ENCODE assay signal across 37 cellular contexts in genomic region chr15:90787881-90788280, GRCh38.
DNase-seq lines count a peak whose midpoint lies in the region; ATAC-seq and TF ChIP-seq lines count a peak whose summit lies in the region.
"Had no signal": no experiment of that assay in that cellular context is flagged by ENCODE, and none has a peak within 500 bp of the region (broad histone marks: within the 10 kb centered on the region; RNA-seq: fewer than 3 reads in every experiment).

No MANE protein-coding gene starts in this region.

- H3K9me3 ChIP-seq in DOHH2 (ENCODE audit: control insufficient read depth, insufficient read depth, low read length) (no peaks in the 10 kb centered on the region), OCI-LY7 (ENCODE audit: low read length) (no peaks in the 10 kb centered on the region), endodermal cell (ENCODE audit: control insufficient read depth, low read length) (no peaks in the 10 kb centered on the region), colonic mucosa (no peaks in the 10 kb centered on the region)
- H3K9me3 ChIP-seq: ascending aorta, BE2C, MG63, mucosa of descending colon, thyroid gland, vagina had no signal

- POLR2A ChIA-PET in OCI-LY7 (lab: Charles Lee): interaction anchor here (0.6 to 2.3 kb wide), 7 partner anchors 20 to 120 kb away, joined by 3 to 7 read pairs (median 4); no protein-coding TSS in a partner anchor

- intact Hi-C loops in OCI-LY7 (cut with micrococcal nuclease; ENCODE audit: unreplicated experiment) (loop anchor here (2.0 to 5.0 kb wide), 3 partner anchors 65 to 143 kb away; no protein-coding TSS in a partner anchor), posterior vena cava (cut with DNase I) (no loop called here), colonic mucosa (cut with DNase I) (no loop called here)

- CTCF ChIA-PET in OCI-LY7 (lab: Charles Lee; ENCODE audit: unreplicated experiment): no interaction called here

- H3K4me1 ChIP-seq in DOHH2 (ENCODE audit: control insufficient read depth, low read length) (peaks cover 24% of the 10 kb centered on the region), OCI-LY7 (ENCODE audit: insufficient read depth, low read length, poor library complexity, severe bottlenecking) (peaks cover 54% of the 10 kb centered on the region), endodermal cell (ENCODE audit: control insufficient read depth, insufficient read depth, low read length) (peaks cover 4% of the 10 kb centered on the region), colonic mucosa (no peaks in the 10 kb centered on the region)
- H3K4me1 ChIP-seq: ascending aorta, BE2C, vagina had no signal

- no peaks in the 10 kb centered on the region for H3K9me3 Mint-ChIP-seq in endodermal cell
- H3K9me3 Mint-ChIP-seq: activated naive CD8-positive, alpha-beta T cell treated with anti-CD3 and anti-CD28 coated beads, Interleukin-2, amount 10 ng/mL, durations not matched to agents 7 days and 5 days; CD8-positive, alpha-beta T cell; central memory CD8-positive, alpha-beta T cell; dendritic cell treated with granulocyte-macrophage colony-stimulating factor and Interleukin-4, amounts not matched to agents 40 ng/mL and 50 ng/mL, for 4 days; immature natural killer cell; natural killer cell; stimulated activated naive CD8-positive, alpha-beta T cell treated with anti-CD3 and anti-CD28 coated beads, Interleukin-15, Interleukin-2, amounts not matched to agents 100 ng/mL and 50 ng/mL, for 24 hours had no signal

- no peak overlapping the region for H2AFZ ChIP-seq in OCI-LY7 (ENCODE audit: low read length)

- no TSS peak for BruUV-seq in OCI-LY7 (replicated peaks; lab: Mats Ljungman, UMichigan)

- H3K36me3 ChIP-seq in DOHH2 (ENCODE audit: control insufficient read depth, low read length) (peaks cover 78% of the 10 kb centered on the region), OCI-LY7 (ENCODE audit: insufficient read depth, low read length) (peaks cover 82% of the 10 kb centered on the region), endodermal cell (ENCODE audit: control insufficient read depth, insufficient read depth, low read length) (peaks cover 37% of the 10 kb centered on the region), colonic mucosa (no peaks in the 10 kb centered on the region)
- H3K36me3 ChIP-seq: ascending aorta, thyroid gland, vagina had no signal

- H3K36me3 Mint-ChIP-seq in endodermal cell (ENCODE audit: low read depth): peaks cover 35% of the 10 kb centered on the region

- ATAC-seq in GM21360 (IDR thresholded peaks at IDR 0.05; ENCODE audit: unreplicated experiment) (no peak), GM19351 (IDR thresholded peaks at IDR 0.05; ENCODE audit: unreplicated experiment) (no peak)
- ATAC-seq: CD8-positive, alpha-beta T cell; GM12878; mucosa of descending colon; natural killer cell; PC-3 had no signal

- WGBS in endodermal cell (ENCODE audit: insufficient coverage in 1 of 2, insufficient read length in 1 of 2), 2 experiments: 100% methylated on average over 2 of the region's 3 CpGs; no CpG with 5 or more reads in 1 of the 2 experiments

- H3K27me3 Mint-ChIP-seq in endodermal cell (ENCODE audit: insufficient read depth): no peaks in the 10 kb centered on the region
- H3K27me3 Mint-ChIP-seq: activated naive CD8-positive, alpha-beta T cell treated with anti-CD3 and anti-CD28 coated beads, Interleukin-2, amount 10 ng/mL, durations not matched to agents 7 days and 5 days; central memory CD8-positive, alpha-beta T cell; dendritic cell treated with granulocyte-macrophage colony-stimulating factor and Interleukin-4, amounts not matched to agents 40 ng/mL and 50 ng/mL, for 4 days; stimulated activated naive CD8-positive, alpha-beta T cell treated with anti-CD3 and anti-CD28 coated beads, Interleukin-15, Interleukin-2, amounts not matched to agents 100 ng/mL and 50 ng/mL, for 24 hours had no signal

- TF ChIP-seq CTCF in DOHH2 (IDR thresholded peaks at IDR 0.05; ENCODE audit: low read depth, low read length, poor library complexity, severe bottlenecking) (no peak), OCI-LY7 (conservative IDR thresholded peaks at IDR 0.05; ENCODE audit: low read length) (no peak), endodermal cell (conservative IDR thresholded peaks at IDR 0.05) (no peak), colonic mucosa (IDR thresholded peaks at IDR 0.05) (no peak)

- H3F3A ChIP-seq in DOHH2 (ENCODE audit: control insufficient read depth, insufficient read depth): peaks cover 22% of the 10 kb centered on the region

- H3K9ac ChIP-seq in endodermal cell (ENCODE audit: extremely low read depth, low read length, poor library complexity, severe bottlenecking) (peak overlapping the region; percentile 25), colonic mucosa (ENCODE audit: low read depth in 2 of 2, low read length in 2 of 2) (no peak overlapping the region)
- H3K9ac ChIP-seq: KMS-11 had no signal

- no peak overlapping the region for H3K4me3 ChIP-seq in DOHH2 (ENCODE audit: low read length)
- no peak overlapping the region for H3K4me3 ChIP-seq in OCI-LY7 (ENCODE audit: low read depth, low read length, poor library complexity, severe bottlenecking)
- no peak overlapping the region for H3K4me3 ChIP-seq in endodermal cell (ENCODE audit: low read length)
- no peak overlapping the region for H3K4me3 ChIP-seq in colonic mucosa
- H3K4me3 ChIP-seq: ascending aorta, GM12878, MG63, mucosa of descending colon, skin epidermis, thyroid gland, vagina had no signal

- H3K4me3 Mint-ChIP-seq in endodermal cell: no peak overlapping the region
- H3K4me3 Mint-ChIP-seq: activated naive CD8-positive, alpha-beta T cell treated with anti-CD3 and anti-CD28 coated beads, Interleukin-2, amount 10 ng/mL, durations not matched to agents 7 days and 5 days; CD8-positive, alpha-beta T cell; central memory CD8-positive, alpha-beta T cell; dendritic cell treated with granulocyte-macrophage colony-stimulating factor and Interleukin-4, amounts not matched to agents 40 ng/mL and 50 ng/mL, for 4 days; immature natural killer cell; natural killer cell; stimulated activated naive CD8-positive, alpha-beta T cell treated with anti-CD3 and anti-CD28 coated beads, Interleukin-15, Interleukin-2, amounts not matched to agents 100 ng/mL and 50 ng/mL, for 24 hours had no signal

- no peaks in the 10 kb centered on the region for H3K9me2 ChIP-seq in DOHH2 (replicated peaks; ENCODE audit: control insufficient read depth, low read length)
- no peaks in the 10 kb centered on the region for H3K9me2 ChIP-seq in OCI-LY7 (ENCODE audit: insufficient read depth, low read length)

- H3K27me3 ChIP-seq in DOHH2 (ENCODE audit: control insufficient read depth, low read length): no peaks in the 10 kb centered on the region
- H3K27me3 ChIP-seq in endodermal cell (ENCODE audit: control insufficient read depth, insufficient read depth, low read length, poor library complexity, severe bottlenecking): no peaks in the 10 kb centered on the region
- H3K27me3 ChIP-seq in colonic mucosa: no peaks in the 10 kb centered on the region
- H3K27me3 ChIP-seq: ascending aorta, BE2C, MG63, thyroid gland, vagina had no signal

- H3K4me2 ChIP-seq in DOHH2 (ENCODE audit: low read length): no peak overlapping the region
- 0 out of 2 replicates have a peak overlapping the region, but pooled peaks have one; percentile 66 for H3K4me2 ChIP-seq in OCI-LY7 (ENCODE audit: low read length)
- H3K4me2 ChIP-seq: KMS-11 had no signal

- H4K20me1 ChIP-seq in DOHH2 (ENCODE audit: control insufficient read depth, insufficient read depth, low read depth, low read length) (no peaks in the 10 kb centered on the region), OCI-LY7 (ENCODE audit: insufficient read depth, low read length) (no peaks in the 10 kb centered on the region)

- peaks cover 2% of the 10 kb centered on the region for H3K4me1 Mint-ChIP-seq in endodermal cell
- H3K4me1 Mint-ChIP-seq: central memory CD8-positive, alpha-beta T cell had no signal

- peak overlapping the region; percentile 62; the same call in 1 of the 2 replicates for H3K27ac ChIP-seq in DOHH2 (ENCODE audit: low read depth, low read length)
- peak overlapping the region; percentile 91 for H3K27ac ChIP-seq in OCI-LY7 (ENCODE audit: low read depth, low read length, poor library complexity, severe bottlenecking)
- no peak overlapping the region for H3K27ac ChIP-seq in endodermal cell (ENCODE audit: low read depth, low read length)
- no peak overlapping the region for H3K27ac ChIP-seq in colonic mucosa
- H3K27ac ChIP-seq: ascending aorta, HL-60, KMS-11, skin epidermis, vagina had no signal

- no peak for DNase-seq in OCI-LY7 (ENCODE audit: low spot score)
- no peak for DNase-seq in endodermal cell
- DNase-seq in pulmonary artery endothelial cell (ENCODE audit: low read depth, low spot score): peak; percentile 41
- DNase-seq in posterior vena cava (ENCODE audit: low spot score): no peak
- DNase-seq in colonic mucosa: no peak
- DNase-seq: ACHN; activated CD4-positive, alpha-beta T cell treated with anti-CD3 and anti-CD28 coated beads for 4 hours; activated gamma-delta T cell; activated naive CD8-positive, alpha-beta T cell treated with anti-CD3 and anti-CD28 coated beads, Interleukin-2, amount 10 ng/mL, durations not matched to agents 7 days and 5 days; activated T-cell treated with anti-CD3 and anti-CD28 coated beads, Interleukin-2, amount 50 U/mL, for 1 hour; BE2C; CD8-positive, alpha-beta T cell; immature natural killer cell; mammary epithelial cell; MG63; mucosa of descending colon; natural killer cell; NCI-H1105 treated with DMSO at 0.1 percent for 48 hours; NCI-H187 treated with DMSO at 0.1 percent for 48 hours; NCI-H2171; NCI-H510A; occipital lobe; PC-3; retina; thyroid gland had no signal

- H3K79me2 ChIP-seq in DOHH2 (ENCODE audit: control insufficient read depth, low read length): no peaks in the 10 kb centered on the region
- H3K79me2 ChIP-seq in OCI-LY7 (ENCODE audit: insufficient read depth, low read depth, low read length): peaks cover 6% of the 10 kb centered on the region; the same call in 1 of the 2 replicates

- no peak overlapping the region for H3K27ac Mint-ChIP-seq in endodermal cell
- H3K27ac Mint-ChIP-seq: activated naive CD8-positive, alpha-beta T cell treated with anti-CD3 and anti-CD28 coated beads, Interleukin-2, amount 10 ng/mL, durations not matched to agents 7 days and 5 days; CD8-positive, alpha-beta T cell; immature natural killer cell; natural killer cell; stimulated activated naive CD8-positive, alpha-beta T cell treated with anti-CD3 and anti-CD28 coated beads, Interleukin-15, Interleukin-2, amounts not matched to agents 100 ng/mL and 50 ng/mL, for 24 hours had no signal

Comparison
In these comparisons a context has a peak if more than half of its experiments do, and no peak if none do; other contexts are left out.
1. H3K27ac ChIP-seq: peak in DOHH2 (single experiment) and OCI-LY7 (single experiment); none in endodermal cell (single experiment) and colonic mucosa (single experiment).